ENCODE assay signal across 3 cellular contexts in genomic region chr7:139425701-139426100, GRCh38. TPM values are rescaled to one million over a fixed set of nuclear protein-coding genes. Genes with fewer than 3 reads are reported as not detected.
"Had no signal": no experiment of that assay in that cellular context is flagged by ENCODE, and none has a peak within 500 bp of the region (broad histone marks: within the 10 kb centered on the region; RNA-seq: fewer than 3 reads in every experiment).

No MANE protein-coding gene starts in this region.

RNA-seq across cellular contexts. Expression of gene KLRG2, which starts 57.8 kb away (rescaled TPM):
- total RNA-seq: LHCN-M2, Right ventricle myocardium inferior had no signal
- polyA plus RNA-seq: IgD-negative memory B cell had no signal
